25 cellular contexts compared by ENCODE assay signal in genomic region chr13:42816538-42816937, GRCh38. TPM values are rescaled to one million over a fixed set of nuclear protein-coding genes. Genes with fewer than 3 reads are reported as not detected.
DNase-seq lines count a peak whose midpoint lies in the region; ATAC-seq and TF ChIP-seq lines count a peak whose summit lies in the region.
"Had no signal": no experiment of that assay in that cellular context is flagged by ENCODE, and none has a peak within 500 bp of the region (broad histone marks: within the 10 kb centered on the region; RNA-seq: fewer than 3 reads in every experiment).

No MANE protein-coding gene starts in this region.

- H3K36me3 ChIP-seq in OCI-LY3 (replicated peaks; ENCODE audit: low read depth, low read length) = no peaks in the 10 kb centered on the region
- H3K36me3 ChIP-seq: heart right ventricle, lower lobe of right lung had no signal

- H3K36me3 Mint-ChIP-seq in type B pancreatic cell = peaks cover 11% of the 10 kb centered on the region

- H3K4me2 ChIP-seq in OCI-LY3 (ENCODE audit: low read length) = no peak overlapping the region

- H3K4me1 ChIP-seq in OCI-LY3 (ENCODE audit: low read length) = peaks cover 4% of the 10 kb centered on the region
- H3K4me1 ChIP-seq: lower lobe of right lung had no signal

- H3K27ac Mint-ChIP-seq in type B pancreatic cell = no peak overlapping the region
- H3K27ac Mint-ChIP-seq: activated CD4-positive, alpha-beta memory T cell treated with anti-CD3 and anti-CD28 coated beads, Interleukin-2, amount 10 ng/mL, durations not matched to agents 7 days and 5 days; CD4-positive, alpha-beta T cell; T-helper 1 cell treated with Interleukin-12 subunit alpha and Interleukin-12 subunit beta and Interleukin-4 antibody, amounts not matched to agents 30 μg/mL and 1 μg/mL, for 36 hours; WTC11 had no signal

- TF ChIP-seq CTCF in OCI-LY3 (IDR thresholded peaks at IDR 0.05; ENCODE audit: low read depth, low read length) = 0 out of 2 replicates have a peak, but pooled peaks have one; percentile 5
- TF ChIP-seq CTCF in fibroblast of pulmonary artery (IDR thresholded peaks at IDR 0.05; ENCODE audit: low read length, missing control alignments) = peak; percentile 11
- peak; percentile 53 for TF ChIP-seq CTCF in type B pancreatic cell (conservative IDR thresholded peaks at IDR 0.05)

- no peaks in the 10 kb centered on the region for H3K27me3 ChIP-seq in OCI-LY3 (ENCODE audit: low read depth, low read length)
- H3K27me3 ChIP-seq: heart right ventricle had no signal

- no peaks in the 10 kb centered on the region for H3K79me2 ChIP-seq in OCI-LY3 (ENCODE audit: low read length)

- no peak overlapping the region for H3K9ac ChIP-seq in OCI-LY3 (ENCODE audit: low read length)

- H4K20me1 ChIP-seq in OCI-LY3 (ENCODE audit: insufficient read depth, low read length) = no peaks in the 10 kb centered on the region

- H3K9me3 ChIP-seq in OCI-LY3 (ENCODE audit: insufficient read depth, low read length) = no peaks in the 10 kb centered on the region
- H3K9me3 ChIP-seq: lower lobe of right lung had no signal

- no peaks in the 10 kb centered on the region for H3K27me3 Mint-ChIP-seq in type B pancreatic cell

- H3K27ac ChIP-seq in OCI-LY3 (ENCODE audit: low read length) = no peak overlapping the region
- H3K27ac ChIP-seq: dorsolateral prefrontal cortex, lower lobe of right lung had no signal

- peaks cover 12% of the 10 kb centered on the region for H3K9me3 Mint-ChIP-seq in type B pancreatic cell

- H3K4me3 ChIP-seq in OCI-LY3 (ENCODE audit: low read length) (no peak overlapping the region), fibroblast of pulmonary artery (replicated peaks; ENCODE audit: low read depth, low read length) (no peak overlapping the region)
- H3K4me3 ChIP-seq: dorsolateral prefrontal cortex, heart right ventricle, lower lobe of right lung had no signal

- DNase-seq in DMS 273 (lab: John Stamatoyannopoulos, UW; ENCODE audit: unreplicated experiment) (peak; percentile 7), DMS 273 treated with DMSO at 0.1 percent for 48 hours (lab: John Stamatoyannopoulos, UW) (no peak), fibroblast of pulmonary artery (ENCODE audit: low read depth) (no peak), type B pancreatic cell (ENCODE audit: extremely low spot score, unreplicated experiment) (no peak), NCI-H1417 (lab: John Stamatoyannopoulos, UW) (no peak), cardiac septum (ENCODE audit: low spot score) (no peak)
- DNase-seq: 8988T; activated CD4-positive, alpha-beta memory T cell treated with anti-CD3 and anti-CD28 coated beads, Interleukin-2, amount 10 ng/mL, durations not matched to agents 7 days and 5 days; activated naive CD4-positive, alpha-beta T cell treated with anti-CD3 and anti-CD28 coated beads, Interleukin-2, amount 50 U/mL, for 16 hours; activated T-cell treated with anti-CD3 and anti-CD28 coated beads, Interleukin-2, amount 50 U/mL, for 1 hour; CD4-positive, alpha-beta T cell; DMS79; dorsolateral prefrontal cortex; heart right ventricle; lower lobe of right lung; NCI-H1048; NCI-H2081 treated with DMSO at 0.1 percent for 48 hours; NCI-H510A treated with DMSO at 0.1 percent for 48 hours; SHP77 treated with DMSO at 0.1 percent for 48 hours; small intestine had no signal

- ATAC-seq in GM21367 (IDR thresholded peaks at IDR 0.05; ENCODE audit: unreplicated experiment) = no peak
- ATAC-seq: heart right ventricle, lower lobe of right lung, WTC11 had no signal

- peaks cover 26% of the 10 kb centered on the region for H3K4me1 Mint-ChIP-seq in type B pancreatic cell (ENCODE audit: unreplicated experiment)

- no peak overlapping the region for H2AFZ ChIP-seq in OCI-LY3 (ENCODE audit: low read depth, low read length)

- intact Hi-C loops in cardiac septum (cut with DNase I) = no loop called here

- H3K4me3 Mint-ChIP-seq in type B pancreatic cell = no peak overlapping the region
- H3K4me3 Mint-ChIP-seq: activated CD4-positive, alpha-beta memory T cell treated with anti-CD3 and anti-CD28 coated beads, Interleukin-2, amount 10 ng/mL, durations not matched to agents 7 days and 5 days; CD4-positive, alpha-beta T cell; T-helper 1 cell treated with Interleukin-12 subunit alpha and Interleukin-12 subunit beta and Interleukin-4 antibody, amounts not matched to agents 30 μg/mL and 1 μg/mL, for 36 hours; WTC11 had no signal

RNA-seq across cellular contexts. Expression of gene FAM216B, which starts 35.2 kb away (rescaled TPM):
- total RNA-seq in type B pancreatic cell (ENCODE audit: low replicate concordance) (0.07 TPM in 1 of 2 replicates, not detected in the other), cardiac septum (0.22 TPM)
- total RNA-seq: activated CD4-positive, alpha-beta memory T cell treated with anti-CD3 and anti-CD28 coated beads, Interleukin-2, amount 10 ng/mL, durations not matched to agents 7 days and 5 days; CD4-positive, alpha-beta T cell; myocyte; WTC11 had no signal
